Comparison of ENCODE assay signal across 13 cellular contexts in genomic region chr10:72738476-72738875, GRCh38. TPM values are rescaled to one million over a fixed set of nuclear protein-coding genes. Genes with fewer than 3 reads are reported as not detected.
A peak's percentile ranks its signal among the peaks of the same experiment; 100 is the strongest.
DNase-seq lines count a peak whose midpoint lies in the region; ATAC-seq, FAIRE-seq and TF ChIP-seq lines count a peak whose summit lies in the region.
"Had no signal": no experiment of that assay in that cellular context is flagged by ENCODE, and none has a peak within 500 bp of the region (broad histone marks: within the 10 kb centered on the region; RNA-seq: fewer than 3 reads in every experiment).

No MANE protein-coding gene starts in this region.

- 38% methylated on average over 2 of the region's 2 CpGs for WGBS in hepatocyte (ENCODE audit: low lambda C conversion rate, missing lambda C conversion rate)

- FAIRE-seq in G401.6 (lab: Jason Lieb, UNC): peak; percentile 33
- FAIRE-seq: bronchial epithelial cell had no signal

- peak overlapping the region; percentile 48 for H3K4me2 ChIP-seq in hepatocyte

- H3K79me2 ChIP-seq in hepatocyte: peaks cover 77% of the 10 kb centered on the region

- peak; percentile 13 for DNase-seq in brain microvascular endothelial cell
- DNase-seq in hepatocyte (ENCODE audit: low spot score): peak; percentile 22
- DNase-seq in pulmonary artery endothelial cell (ENCODE audit: low read depth, low spot score): peak; percentile 36
- DNase-seq in NCI-H2227 (lab: John Stamatoyannopoulos, UW; ENCODE audit: unreplicated experiment): no peak
- DNase-seq in DMS79 (lab: John Stamatoyannopoulos, UW): no peak
- DNase-seq: activated T-cell treated with anti-CD3 and anti-CD28 coated beads, Interleukin-2, amount 50 U/mL, for 4 hours; foreskin melanocyte; NCI-H2171; RPMI8226 had no signal

- no peaks in the 10 kb centered on the region for H3K9me2 ChIP-seq in hepatocyte (replicated peaks; ENCODE audit: insufficient read depth)

- no peak overlapping the region for H2AFZ ChIP-seq in hepatocyte

- H3K27ac ChIP-seq in brain microvascular endothelial cell: no peak overlapping the region
- peak overlapping the region; percentile 50 for H3K27ac ChIP-seq in hepatocyte

- TF ChIP-seq CTCF in brain microvascular endothelial cell (IDR thresholded peaks at IDR 0.05; ENCODE audit: low read depth, low read length, missing control alignments): no peak
- no peak for TF ChIP-seq CTCF in hepatocyte (IDR thresholded peaks at IDR 0.05; ENCODE audit: poor library complexity)

- peaks cover 35% of the 10 kb centered on the region for H3K4me1 ChIP-seq in hepatocyte (ENCODE audit: insufficient read depth)

- in situ Hi-C loops in brain microvascular endothelial cell (cut with HindIII; ENCODE audit: low pct_ligation_motif_present, low sequenced_read_pairs): no loop called here

- H3K27me3 ChIP-seq in brain microvascular endothelial cell (replicated peaks): no peaks in the 10 kb centered on the region
- no peaks in the 10 kb centered on the region for H3K27me3 ChIP-seq in hepatocyte

- H3K36me3 ChIP-seq in brain microvascular endothelial cell (replicated peaks) (no peaks in the 10 kb centered on the region), hepatocyte (replicated peaks; ENCODE audit: insufficient read depth, low read depth) (no peaks in the 10 kb centered on the region)

- H3K4me3 ChIP-seq in brain microvascular endothelial cell (ENCODE audit: low read depth, low read length) (no peak overlapping the region), hepatocyte (no peak overlapping the region)

- H4K20me1 ChIP-seq in hepatocyte (ENCODE audit: insufficient read depth, poor library complexity, severe bottlenecking): no peaks in the 10 kb centered on the region

- ATAC-seq in GM18870 (IDR thresholded peaks at IDR 0.05; ENCODE audit: unreplicated experiment) (no peak), HG03520 (IDR thresholded peaks at IDR 0.05; ENCODE audit: unreplicated experiment) (no peak)
- ATAC-seq: activated T-cell treated with anti-CD3 and anti-CD28 coated beads, Interleukin-2, amount 50 U/mL, for 4 hours had no signal

- no peaks in the 10 kb centered on the region for H3K9me3 ChIP-seq in hepatocyte (ENCODE audit: low read depth)

RNA-seq across cellular contexts. Expression of gene MCU, which starts 46.5 kb away (rescaled TPM):
- 39.8 and 41.7 TPM in 2 replicates for total RNA-seq in hepatocyte
- 30.7 and 31.6 TPM in 2 replicates for polyA plus RNA-seq in hepatocyte
- 22.4 and 29.9 TPM in 2 replicates for total RNA-seq in pulmonary artery endothelial cell

Comparison
In these comparisons a context has a peak if more than half of its experiments do, and no peak if none do; other contexts are left out.
1. DNase-seq: peak in brain microvascular endothelial cell (single experiment), hepatocyte (single experiment) and pulmonary artery endothelial cell (single experiment); none in NCI-H2227 (single experiment) and DMS79 (single experiment).